Comparison of ENCODE assay signal across 2 cellular contexts in the genomic region with DNA sequence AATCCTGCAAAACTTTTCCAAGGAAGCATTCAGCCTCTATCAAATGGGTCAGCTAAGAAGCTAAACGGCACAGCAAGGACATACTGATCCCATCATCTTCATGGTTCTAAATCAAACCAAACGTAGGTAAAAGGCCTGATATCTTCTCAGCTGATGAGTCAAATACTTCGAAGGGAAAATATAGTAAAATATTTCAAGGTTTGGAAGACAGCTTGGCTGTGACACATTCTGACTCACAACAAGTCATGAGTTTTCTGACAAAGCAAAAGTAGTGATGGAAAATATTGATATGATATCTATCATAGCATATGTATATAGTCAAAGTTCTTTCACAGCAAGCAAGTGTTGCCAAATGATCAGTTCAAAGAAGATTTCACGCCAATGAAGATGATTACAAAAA.
TF ChIP-seq lines count a peak whose summit lies in the region.

No MANE protein-coding gene starts in this region.

TF ChIP-seq in SK-N-SH treated with all-trans-retinoic acid at 6 μM for 48 hours, 23 proteins besides CTCF, POLR2A, EP300 and RAD21:
- TF ChIP-seq, protein P1, sequence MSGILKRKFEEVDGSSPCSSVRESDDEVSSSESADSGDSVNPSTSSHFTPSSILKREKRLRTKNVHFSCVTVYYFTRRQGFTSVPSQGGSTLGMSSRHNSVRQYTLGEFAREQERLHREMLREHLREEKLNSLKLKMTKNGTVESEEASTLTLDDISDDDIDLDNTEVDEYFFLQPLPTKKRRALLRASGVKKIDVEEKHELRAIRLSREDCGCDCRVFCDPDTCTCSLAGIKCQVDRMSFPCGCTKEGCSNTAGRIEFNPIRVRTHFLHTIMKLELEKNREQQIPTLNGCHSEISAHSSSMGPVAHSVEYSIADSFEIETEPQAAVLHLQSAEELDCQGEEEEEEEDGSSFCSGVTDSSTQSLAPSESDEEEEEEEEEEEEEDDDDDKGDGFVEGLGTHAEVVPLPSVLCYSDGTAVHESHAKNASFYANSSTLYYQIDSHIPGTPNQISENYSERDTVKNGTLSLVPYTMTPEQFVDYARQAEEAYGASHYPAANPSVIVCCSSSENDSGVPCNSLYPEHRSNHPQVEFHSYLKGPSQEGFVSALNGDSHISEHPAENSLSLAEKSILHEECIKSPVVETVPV (CRISPR knock-in tag; IDR thresholded peaks at IDR 0.05), result no peak
- TF ChIP-seq ISL1 (CRISPR knock-in tag; IDR thresholded peaks at IDR 0.05) (peak; percentile 31; the same call in 1 of the 2 replicates), ZNF565 (CRISPR knock-in tag; conservative IDR thresholded peaks at IDR 0.05; ENCODE audit: low read depth) (no peak), ZFP3 (CRISPR knock-in tag; IDR thresholded peaks at IDR 0.05) (no peak), CSDC2 (CRISPR knock-in tag; IDR thresholded peaks at IDR 0.05) (no peak), SNAI2 (CRISPR knock-in tag; IDR thresholded peaks at IDR 0.05) (no peak), OSR1 (CRISPR knock-in tag; IDR thresholded peaks at IDR 0.05) (no peak)

TF ChIP-seq in endothelial cell of umbilical vein, 7 proteins besides CTCF, POLR2A, EP300 and RAD21:
- no peak for TF ChIP-seq EZH2 (IDR thresholded peaks at IDR 0.05; ENCODE audit: borderline replicate concordance, low read depth, low read length, severe bottlenecking)
- TF ChIP-seq POLR2AphosphoS5 (IDR thresholded peaks at IDR 0.05; ENCODE audit: insufficient read depth, low read depth, low read length), result peak; percentile 35
- peak; percentile 87 for TF ChIP-seq GATA2 (IDR thresholded peaks at IDR 0.05; ENCODE audit: insufficient read depth, insufficient read length, low read depth, low read length)
- TF ChIP-seq MYC (IDR thresholded peaks at IDR 0.05; ENCODE audit: low read depth, low read length), result no peak
- peak; percentile 87 for TF ChIP-seq JUN (IDR thresholded peaks at IDR 0.05; ENCODE audit: borderline replicate concordance, insufficient read depth, insufficient read length, low read depth)
- no peak for TF ChIP-seq MAX (IDR thresholded peaks at IDR 0.05; ENCODE audit: insufficient read depth, insufficient read length)
- peak; percentile 97 for TF ChIP-seq FOS (IDR thresholded peaks at IDR 0.05; ENCODE audit: borderline replicate concordance, insufficient read depth, low read length)
